ENCODE assay signal across 10 cellular contexts in genomic region chr17:79075861-79076406, GRCh38. TPM values are rescaled to one million over a fixed set of nuclear protein-coding genes. Genes with fewer than 3 reads are reported as not detected.
DNase-seq lines count a peak whose midpoint lies in the region; ATAC-seq and TF ChIP-seq lines count a peak whose summit lies in the region.
"Had no signal": no experiment of that assay in that cellular context is flagged by ENCODE, and none has a peak within 500 bp of the region (broad histone marks: within the 10 kb centered on the region; RNA-seq: fewer than 3 reads in every experiment).

No MANE protein-coding gene starts in this region.

- peak overlapping the region; percentile 87 for H3K4me3 ChIP-seq in ACC112 (ENCODE audit: low read depth, low read length)
- peak overlapping the region; percentile 77 for H3K4me3 ChIP-seq in HL-60 (replicated peaks; ENCODE audit: insufficient read depth, low read length)
- peak overlapping the region; percentile 73 to 82 for H3K4me3 ChIP-seq in mucosa of rectum (ENCODE audit: low read length in 2 of 2)

- peak overlapping the region; percentile 88 to 94 (median 91) for H3K4me3 Mint-ChIP-seq in brain

- H3K36me3 Mint-ChIP-seq in brain, result peaks cover 30% of the 10 kb centered on the region

- TF ChIP-seq CTCF in HL-60 (IDR thresholded peaks at IDR 0.05; ENCODE audit: insufficient read depth, low read length), result no peak
- no peak for TF ChIP-seq CTCF in brain (conservative IDR thresholded peaks at IDR 0.05)

- no peaks in the 10 kb centered on the region for H3K9me3 ChIP-seq in mucosa of rectum (ENCODE audit: control insufficient read depth in 2 of 2, low read length in 2 of 2)

- ATAC-seq in GM19395 (IDR thresholded peaks at IDR 0.05; ENCODE audit: unreplicated experiment) (no peak), left lobe of liver (no peak)

- H3K4me1 Mint-ChIP-seq in brain, result peaks cover 27% of the 10 kb centered on the region

- H3K27ac Mint-ChIP-seq in brain, result peak overlapping the region; percentile 43 to 89 (median 81)

- H3K36me3 ChIP-seq in ACC112 (ENCODE audit: insufficient read depth, low read length) (no peaks in the 10 kb centered on the region), mucosa of rectum (ENCODE audit: control insufficient read depth in 2 of 2, insufficient read depth in 2 of 2, low read length in 2 of 2) (peaks cover 16 to 23% of the 10 kb centered on the region in 2 donors)

- H3K27me3 ChIP-seq in ACC112 (ENCODE audit: insufficient read depth, low read length) (no peaks in the 10 kb centered on the region), HL-60 (ENCODE audit: insufficient read depth, poor library complexity, severe bottlenecking) (no peaks in the 10 kb centered on the region), mucosa of rectum (ENCODE audit: control insufficient read depth in 2 of 2, insufficient read depth in 2 of 2, low read length in 2 of 2) (no peaks in the 10 kb centered on the region)

- peaks cover 13% of the 10 kb centered on the region for H3K27me3 Mint-ChIP-seq in brain

- no peaks in the 10 kb centered on the region for H3K79me2 ChIP-seq in ACC112 (ENCODE audit: control insufficient read depth, insufficient read depth, low read length, unreplicated experiment)

- no peaks in the 10 kb centered on the region for H3K9me3 Mint-ChIP-seq in brain

- H3K9ac ChIP-seq in mucosa of rectum (ENCODE audit: low read depth in 1 of 2, low read length in 2 of 2), result peak overlapping the region; percentile 76 to 85

- H3K27ac ChIP-seq in ACC112 (ENCODE audit: low read depth, low read length), result no peak overlapping the region
- H3K27ac ChIP-seq in HL-60 (replicated peaks), result no peak overlapping the region
- no peak overlapping the region for H3K27ac ChIP-seq in mucosa of rectum (ENCODE audit: low read depth in 2 of 2, low read length in 2 of 2)

- peak overlapping the region; percentile 93 for H2AFZ ChIP-seq in ACC112 (ENCODE audit: low read length, unreplicated experiment)

- DNase-seq in HL-60 (ENCODE audit: low read depth in 1 of 2, low spot score in 1 of 2) (no peak), kidney tubule cell (ENCODE audit: low spot score) (no peak), OCI-M2 (lab: John Stamatoyannopoulos, UW; ENCODE audit: unreplicated experiment) (no peak), left lobe of liver (ENCODE audit: low spot score) (no peak)
- DNase-seq: activated CD4-positive, alpha-beta T cell treated with anti-CD3 and anti-CD28 coated beads, Interleukin-2, amount 50 U/mL, for 1 hour; GDM1 had no signal

- H3K4me1 ChIP-seq in ACC112 (ENCODE audit: control insufficient read depth, insufficient read depth, low read length, unreplicated experiment) (peaks cover 6% of the 10 kb centered on the region), mucosa of rectum (ENCODE audit: control insufficient read depth in 2 of 2, insufficient read depth in 2 of 2, low read length in 2 of 2) (peaks cover 31 to 32% of the 10 kb centered on the region in 2 donors)

RNA-seq across cellular contexts. Expression of gene ENGASE, which starts 1.3 kb away (rescaled TPM):
- 7.1 TPM for polyA plus RNA-seq in brain (ENCODE audit: insufficient read depth, low read depth, low replicate concordance)
- 47.9 TPM for total RNA-seq in left lobe of liver

RNA-seq across cellular contexts. Expression of gene C1QTNF1, which starts 52.0 kb away (rescaled TPM):
- polyA plus RNA-seq in brain (ENCODE audit: insufficient read depth, low read depth, low replicate concordance), result 16.9 TPM
- total RNA-seq in left lobe of liver, result 15.5 TPM
